In the genomic region with DNA sequence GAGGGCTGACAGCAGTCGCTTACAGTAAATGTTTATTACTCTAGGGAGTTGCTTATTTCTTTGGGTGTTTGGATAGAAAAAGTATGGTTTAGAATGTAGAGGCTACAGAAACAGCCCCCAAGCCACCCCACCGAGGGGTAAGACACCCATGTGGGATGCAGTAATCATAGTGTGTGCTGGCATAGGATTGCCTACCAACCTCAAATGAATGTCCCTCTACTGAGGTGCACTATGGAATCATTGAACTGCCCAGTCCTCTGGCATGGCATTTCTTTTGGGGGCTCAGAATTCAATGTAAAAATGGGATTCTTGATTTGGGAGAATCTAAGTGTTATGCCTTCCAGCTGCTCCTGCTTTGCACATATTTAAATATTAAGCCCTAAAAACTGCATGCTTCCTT, we compare ENCODE assay signal across 1 cellular context.
TF ChIP-seq lines count a peak whose summit lies in the region.

No MANE protein-coding gene starts in this region.

TF ChIP-seq in GM12878, 131 proteins besides CTCF, POLR2A, EP300 and RAD21:
- TF ChIP-seq, protein P1, sequence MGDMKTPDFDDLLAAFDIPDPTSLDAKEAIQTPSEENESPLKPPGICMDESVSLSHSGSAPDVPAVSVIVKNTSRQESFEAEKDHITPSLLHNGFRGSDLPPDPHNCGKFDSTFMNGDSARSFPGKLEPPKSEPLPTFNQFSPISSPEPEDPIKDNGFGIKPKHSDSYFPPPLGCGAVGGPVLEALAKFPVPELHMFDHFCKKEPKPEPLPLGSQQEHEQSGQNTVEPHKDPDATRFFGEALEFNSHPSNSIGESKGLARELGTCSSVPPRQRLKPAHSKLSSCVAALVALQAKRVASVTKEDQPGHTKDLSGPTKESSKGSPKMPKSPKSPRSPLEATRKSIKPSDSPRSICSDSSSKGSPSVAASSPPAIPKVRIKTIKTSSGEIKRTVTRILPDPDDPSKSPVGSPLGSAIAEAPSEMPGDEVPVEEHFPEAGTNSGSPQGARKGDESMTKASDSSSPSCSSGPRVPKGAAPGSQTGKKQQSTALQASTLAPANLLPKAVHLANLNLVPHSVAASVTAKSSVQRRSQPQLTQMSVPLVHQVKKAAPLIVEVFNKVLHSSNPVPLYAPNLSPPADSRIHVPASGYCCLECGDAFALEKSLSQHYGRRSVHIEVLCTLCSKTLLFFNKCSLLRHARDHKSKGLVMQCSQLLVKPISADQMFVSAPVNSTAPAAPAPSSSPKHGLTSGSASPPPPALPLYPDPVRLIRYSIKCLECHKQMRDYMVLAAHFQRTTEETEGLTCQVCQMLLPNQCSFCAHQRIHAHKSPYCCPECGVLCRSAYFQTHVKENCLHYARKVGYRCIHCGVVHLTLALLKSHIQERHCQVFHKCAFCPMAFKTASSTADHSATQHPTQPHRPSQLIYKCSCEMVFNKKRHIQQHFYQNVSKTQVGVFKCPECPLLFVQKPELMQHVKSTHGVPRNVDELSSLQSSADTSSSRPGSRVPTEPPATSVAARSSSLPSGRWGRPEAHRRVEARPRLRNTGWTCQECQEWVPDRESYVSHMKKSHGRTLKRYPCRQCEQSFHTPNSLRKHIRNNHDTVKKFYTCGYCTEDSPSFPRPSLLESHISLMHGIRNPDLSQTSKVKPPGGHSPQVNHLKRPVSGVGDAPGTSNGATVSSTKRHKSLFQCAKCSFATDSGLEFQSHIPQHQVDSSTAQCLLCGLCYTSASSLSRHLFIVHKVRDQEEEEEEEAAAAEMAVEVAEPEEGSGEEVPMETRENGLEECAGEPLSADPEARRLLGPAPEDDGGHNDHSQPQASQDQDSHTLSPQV (IDR thresholded peaks at IDR 0.05): no peak
- TF ChIP-seq, protein P2, sequence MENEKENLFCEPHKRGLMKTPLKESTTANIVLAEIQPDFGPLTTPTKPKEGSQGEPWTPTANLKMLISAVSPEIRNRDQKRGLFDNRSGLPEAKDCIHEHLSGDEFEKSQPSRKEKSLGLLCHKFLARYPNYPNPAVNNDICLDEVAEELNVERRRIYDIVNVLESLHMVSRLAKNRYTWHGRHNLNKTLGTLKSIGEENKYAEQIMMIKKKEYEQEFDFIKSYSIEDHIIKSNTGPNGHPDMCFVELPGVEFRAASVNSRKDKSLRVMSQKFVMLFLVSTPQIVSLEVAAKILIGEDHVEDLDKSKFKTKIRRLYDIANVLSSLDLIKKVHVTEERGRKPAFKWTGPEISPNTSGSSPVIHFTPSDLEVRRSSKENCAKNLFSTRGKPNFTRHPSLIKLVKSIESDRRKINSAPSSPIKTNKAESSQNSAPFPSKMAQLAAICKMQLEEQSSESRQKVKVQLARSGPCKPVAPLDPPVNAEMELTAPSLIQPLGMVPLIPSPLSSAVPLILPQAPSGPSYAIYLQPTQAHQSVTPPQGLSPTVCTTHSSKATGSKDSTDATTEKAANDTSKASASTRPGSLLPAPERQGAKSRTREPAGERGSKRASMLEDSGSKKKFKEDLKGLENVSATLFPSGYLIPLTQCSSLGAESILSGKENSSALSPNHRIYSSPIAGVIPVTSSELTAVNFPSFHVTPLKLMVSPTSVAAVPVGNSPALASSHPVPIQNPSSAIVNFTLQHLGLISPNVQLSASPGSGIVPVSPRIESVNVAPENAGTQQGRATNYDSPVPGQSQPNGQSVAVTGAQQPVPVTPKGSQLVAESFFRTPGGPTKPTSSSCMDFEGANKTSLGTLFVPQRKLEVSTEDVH (IDR thresholded peaks at IDR 0.05; ENCODE audit: low read depth, partially characterized antibody): no peak
- TF ChIP-seq ZZZ3 (IDR thresholded peaks at IDR 0.05; ENCODE audit: control insufficient read depth, insufficient read length, low read depth) (no peak), POLR2AphosphoS5 (IDR thresholded peaks at IDR 0.05; ENCODE audit: low read length) (0 out of 2 replicates have a peak, but pooled peaks have one; percentile 27), NFIC (IDR thresholded peaks at IDR 0.05; ENCODE audit: low read depth, low read length) (no peak)
